Comparison of ENCODE assay signal across 15 cellular contexts in the genomic region with DNA sequence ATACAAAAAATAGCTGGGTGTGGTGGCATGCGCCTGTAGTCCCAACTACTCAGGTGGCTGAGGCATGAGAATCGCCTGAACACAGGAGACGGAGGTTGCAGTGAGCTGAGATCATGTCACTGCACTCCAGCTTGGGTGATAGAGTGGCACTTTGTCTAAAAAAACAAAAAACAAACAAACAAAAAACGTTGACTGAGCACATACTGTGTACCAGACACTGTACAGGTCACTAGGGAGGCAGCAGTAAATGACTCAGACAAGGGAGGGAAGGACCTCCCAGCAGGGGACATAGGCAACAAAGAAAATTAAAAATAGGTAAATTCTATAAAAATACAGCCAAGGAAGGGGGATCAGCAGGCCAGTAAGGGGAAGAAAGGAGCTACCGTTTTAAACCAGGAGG.
DNase-seq lines count a peak whose midpoint lies in the region; ATAC-seq, FAIRE-seq and TF ChIP-seq lines count a peak whose summit lies in the region.
"Had no signal": no experiment of that assay in that cellular context is flagged by ENCODE, and none has a peak within 500 bp of the region (broad histone marks: within the 10 kb centered on the region; RNA-seq: fewer than 3 reads in every experiment).

No MANE protein-coding gene starts in this region.

- H3K36me3 Mint-ChIP-seq in activated T-cell treated with anti-CD3 and anti-CD28 coated beads, Interleukin-2, amount 50 U/mL, for 72 hours (ENCODE audit: insufficient read depth in 2 of 2) = peaks cover 0 to 1% of the 10 kb centered on the region in 2 donors
- H3K36me3 Mint-ChIP-seq in astrocyte (ENCODE audit: low read depth, unreplicated experiment) = no peaks in the 10 kb centered on the region
- peaks cover 26 to 43% of the 10 kb centered on the region in 2 donors for H3K36me3 Mint-ChIP-seq in stimulated activated naive B cell treated with anti-CD40 and anti-IgM and Interleukin-4, amounts not matched to agents 10 μg/mL and 1 μg/mL and 100 μg/mL, for 72 hours

- H3K9me3 ChIP-seq in KOPT-K1 (ENCODE audit: insufficient read depth, low read length, poor library complexity, severe bottlenecking) = no peaks in the 10 kb centered on the region
- H3K9me3 ChIP-seq in astrocyte (ENCODE audit: insufficient read depth, low read depth, low read length) = no peaks in the 10 kb centered on the region

- H3K4me1 Mint-ChIP-seq in activated T-cell treated with anti-CD3 and anti-CD28 coated beads, Interleukin-2, amount 50 U/mL, for 72 hours (ENCODE audit: low read depth) = peaks cover 70% of the 10 kb centered on the region
- peaks cover 6% of the 10 kb centered on the region for H3K4me1 Mint-ChIP-seq in astrocyte (ENCODE audit: low read depth, unreplicated experiment)
- peaks cover 49 to 60% of the 10 kb centered on the region in 2 donors for H3K4me1 Mint-ChIP-seq in stimulated activated naive B cell treated with anti-CD40 and anti-IgM and Interleukin-4, amounts not matched to agents 10 μg/mL and 1 μg/mL and 100 μg/mL, for 72 hours

- no peak for ATAC-seq in activated T-cell treated with anti-CD3 and anti-CD28 coated beads, Interleukin-2, amount 50 U/mL, for 72 hours (replicated peaks in 1 of 2)
- no peak for ATAC-seq in stimulated activated naive B cell treated with anti-CD40 and anti-IgM and Interleukin-4, amounts not matched to agents 10 μg/mL and 1 μg/mL and 100 μg/mL, for 72 hours (replicated peaks)
- no peak for ATAC-seq in GM21529 (IDR thresholded peaks at IDR 0.05; ENCODE audit: unreplicated experiment)

- no peaks in the 10 kb centered on the region for H4K20me1 ChIP-seq in astrocyte (ENCODE audit: insufficient read depth, low read length)

- no peak for TF ChIP-seq CTCF in astrocyte (IDR thresholded peaks at IDR 0.05; ENCODE audit: insufficient read depth, low read depth, low read length)

- H3K27ac Mint-ChIP-seq in activated T-cell treated with anti-CD3 and anti-CD28 coated beads, Interleukin-2, amount 50 U/mL, for 72 hours = peak overlapping the region; percentile 49
- H3K27ac Mint-ChIP-seq in astrocyte (ENCODE audit: unreplicated experiment) = no peak overlapping the region
- H3K27ac Mint-ChIP-seq in stimulated activated naive B cell treated with anti-CD40 and anti-IgM and Interleukin-4, amounts not matched to agents 10 μg/mL and 1 μg/mL and 100 μg/mL, for 72 hours = peak overlapping the region; percentile 44

- no peak overlapping the region for H3K4me3 Mint-ChIP-seq in activated T-cell treated with anti-CD3 and anti-CD28 coated beads, Interleukin-2, amount 50 U/mL, for 72 hours
- no peak overlapping the region for H3K4me3 Mint-ChIP-seq in astrocyte (ENCODE audit: unreplicated experiment)
- peak overlapping the region in 1 of 2 donors; percentile 10 for H3K4me3 Mint-ChIP-seq in stimulated activated naive B cell treated with anti-CD40 and anti-IgM and Interleukin-4, amounts not matched to agents 10 μg/mL and 1 μg/mL and 100 μg/mL, for 72 hours

- no peak overlapping the region for H3K4me3 ChIP-seq in astrocyte (ENCODE audit: insufficient read depth, low read depth, low read length)

- H3K4me1 ChIP-seq in astrocyte (ENCODE audit: insufficient read depth, low read length) = peaks cover 13% of the 10 kb centered on the region

- H3K36me3 ChIP-seq in KOPT-K1 (ENCODE audit: insufficient read depth, low read length) (no peaks in the 10 kb centered on the region), astrocyte (ENCODE audit: insufficient read depth, low read length) (no peaks in the 10 kb centered on the region)

- H3K9ac ChIP-seq in astrocyte (ENCODE audit: low read length) = no peak overlapping the region

- H3K27me3 ChIP-seq in astrocyte (ENCODE audit: insufficient read depth, low read length) = no peaks in the 10 kb centered on the region

- peak overlapping the region; percentile 5 for H3K4me2 ChIP-seq in astrocyte (ENCODE audit: low read length)

- no peak for FAIRE-seq in astrocyte (lab: Jason Lieb, UNC)
- FAIRE-seq: GM12892 had no signal

- H3K27me3 Mint-ChIP-seq in activated T-cell treated with anti-CD3 and anti-CD28 coated beads, Interleukin-2, amount 50 U/mL, for 72 hours (ENCODE audit: low read depth) = no peaks in the 10 kb centered on the region
- peaks cover 29% of the 10 kb centered on the region for H3K27me3 Mint-ChIP-seq in astrocyte (ENCODE audit: low read depth, unreplicated experiment)
- no peaks in the 10 kb centered on the region for H3K27me3 Mint-ChIP-seq in stimulated activated naive B cell treated with anti-CD40 and anti-IgM and Interleukin-4, amounts not matched to agents 10 μg/mL and 1 μg/mL and 100 μg/mL, for 72 hours

- H3K27ac ChIP-seq in KOPT-K1 (ENCODE audit: low read depth, low read length, poor library complexity, severe bottlenecking) = peak overlapping the region; percentile 15
- H3K27ac ChIP-seq in astrocyte (ENCODE audit: low read depth, low read length) = no peak overlapping the region
- H3K27ac ChIP-seq: C4-2B, RWPE1 had no signal

- DNase-seq in activated T-cell treated with anti-CD3 and anti-CD28 coated beads, Interleukin-2, amount 50 U/mL, for 72 hours = no peak
- DNase-seq in activated T-cell treated with anti-CD3 and anti-CD28 coated beads, Interleukin-2, amount 50 U/mL, for 48 hours = no peak
- DNase-seq in astrocyte (ENCODE audit: low read depth) (no peak), NCI-H1694 (lab: John Stamatoyannopoulos, UW) (no peak)
- DNase-seq in stimulated activated naive B cell treated with anti-CD40 and anti-IgM and Interleukin-4, amounts not matched to agents 10 μg/mL and 1 μg/mL and 100 μg/mL, for 72 hours = no peak
- DNase-seq: MV-4-11, NCI-H1417 treated with DMSO at 0.1 percent for 48 hours, NCI-H2029, NCI-H748 treated with DMSO at 0.1 percent for 48 hours, OCI-M1 had no signal

- H2AFZ ChIP-seq in astrocyte (ENCODE audit: low read depth, low read length) = no peak overlapping the region

- no peaks in the 10 kb centered on the region for H3K79me2 ChIP-seq in astrocyte (ENCODE audit: insufficient read depth, low read length)

- H3K9me3 Mint-ChIP-seq in activated T-cell treated with anti-CD3 and anti-CD28 coated beads, Interleukin-2, amount 50 U/mL, for 72 hours = no peaks in the 10 kb centered on the region
- H3K9me3 Mint-ChIP-seq in astrocyte (ENCODE audit: unreplicated experiment) = no peaks in the 10 kb centered on the region
- H3K9me3 Mint-ChIP-seq in stimulated activated naive B cell treated with anti-CD40 and anti-IgM and Interleukin-4, amounts not matched to agents 10 μg/mL and 1 μg/mL and 100 μg/mL, for 72 hours = no peaks in the 10 kb centered on the region
